ENCODE assay signal across 6 cellular contexts in genomic region chr6:6177754-6178153, GRCh38.
"Had no signal": no experiment of that assay in that cellular context is flagged by ENCODE, and none has a peak within 500 bp of the region (broad histone marks: within the 10 kb centered on the region; RNA-seq: fewer than 3 reads in every experiment).

No MANE protein-coding gene starts in this region.

- H3K4me3 ChIP-seq: K562 had no signal

- H3K27ac Mint-ChIP-seq: IgD-negative memory B cell had no signal

- DNase-seq: IMR-90, KG1 had no signal

- H3K4me1 Mint-ChIP-seq: IgD-negative memory B cell had no signal

- H3K4me3 Mint-ChIP-seq: IgD-negative memory B cell had no signal

- H3K27ac ChIP-seq: HL-60 had no signal

- H3K9me3 Mint-ChIP-seq: IgD-negative memory B cell had no signal

- H3K36me3 Mint-ChIP-seq: IgD-negative memory B cell had no signal

- ATAC-seq: HepG2, K562 had no signal
